In genomic region chr10:71797533-71798307, GRCh38 we compare ENCODE assay signal across 15 cellular contexts. TPM values are rescaled to one million over a fixed set of nuclear protein-coding genes. Genes with fewer than 3 reads are reported as not detected.
DNase-seq lines count a peak whose midpoint lies in the region; ATAC-seq and TF ChIP-seq lines count a peak whose summit lies in the region.
"Had no signal": no experiment of that assay in that cellular context is flagged by ENCODE, and none has a peak within 500 bp of the region (broad histone marks: within the 10 kb centered on the region; RNA-seq: fewer than 3 reads in every experiment).

No MANE protein-coding gene starts in this region.

- ATAC-seq in GM21786 (IDR thresholded peaks at IDR 0.05; ENCODE audit: unreplicated experiment), result no peak

- DNase-seq in GDM1 (lab: John Stamatoyannopoulos, UW) (peak; percentile 97), NB4 (ENCODE audit: low read depth) (peak; percentile 36), dermis blood vessel endothelial cell (peak; percentile 73), COLO668 (lab: John Stamatoyannopoulos, UW; ENCODE audit: unreplicated experiment) (no peak), NOMO-1 treated with dmso at 0.1 percent for 144 hours (lab: John Stamatoyannopoulos, UW; ENCODE audit: unreplicated experiment) (no peak)
- DNase-seq: activated CD4-positive, alpha-beta memory T cell treated with anti-CD3 and anti-CD28 coated beads, Interleukin-2, amount 10 ng/mL, durations not matched to agents 7 days and 5 days; activated gamma-delta T cell; cortex of kidney; DMS153; esophagus squamous epithelium; NCI-H226; T1000 had no signal

- H3K27ac ChIP-seq in neutrophil, result peak overlapping the region; percentile 53
- H3K27ac ChIP-seq: esophagus squamous epithelium, parathyroid adenoma had no signal

- no peaks in the 10 kb centered on the region for H3K36me3 ChIP-seq in neutrophil
- H3K36me3 ChIP-seq: esophagus squamous epithelium had no signal

- peaks cover 14 to 22% of the 10 kb centered on the region in 2 experiments for H3K4me1 ChIP-seq in neutrophil (ENCODE audit: control insufficient read depth in 1 of 2, insufficient read depth in 1 of 2, low read depth in 1 of 2, low read length in 1 of 2)
- H3K4me1 ChIP-seq: esophagus squamous epithelium, parathyroid adenoma had no signal

- no peaks in the 10 kb centered on the region for H3K9me3 ChIP-seq in neutrophil
- H3K9me3 ChIP-seq: esophagus squamous epithelium had no signal

- no peaks in the 10 kb centered on the region for H3K27me3 ChIP-seq in neutrophil

- H3K4me3 ChIP-seq in NB4 (ENCODE audit: low read depth, low read length) (no peak overlapping the region), neutrophil (ENCODE audit: low read depth in 1 of 2, low read length in 1 of 2) (no peak overlapping the region)
- H3K4me3 ChIP-seq: esophagus squamous epithelium had no signal

- TF ChIP-seq CTCF in NB4 (IDR thresholded peaks at IDR 0.05; ENCODE audit: low read depth, low read length), result no peak
- TF ChIP-seq CTCF in neutrophil (IDR thresholded peaks at IDR 0.05), result no peak

- no peak for TF ChIP-seq POLR2A in NB4 (IDR thresholded peaks at IDR 0.05; ENCODE audit: extremely low read depth, insufficient read length)

RNA-seq across cellular contexts. Expression of gene VSIR, which starts 24.4 kb away (rescaled TPM):
- 25.1 and 42.2 TPM in 2 replicates for total RNA-seq in dermis blood vessel endothelial cell

RNA-seq across cellular contexts. Expression of gene PSAP, which starts 53.3 kb away (rescaled TPM):
- 763 and 907 TPM in 2 replicates for total RNA-seq in dermis blood vessel endothelial cell

Comparison
In these comparisons a context has a peak if more than half of its experiments do, and no peak if none do; other contexts are left out.
1. DNase-seq: peak in GDM1 (single experiment), NB4 (single experiment) and dermis blood vessel endothelial cell (single experiment); none in COLO668 (single experiment) and NOMO-1 treated with dmso at 0.1 percent for 144 hours (single experiment).